Comparison of ENCODE assay signal across 8 cellular contexts in genomic region chr16:275786-276232, GRCh38. TPM values are rescaled to one million over a fixed set of nuclear protein-coding genes. Genes with fewer than 3 reads are reported as not detected.
A peak's percentile ranks its signal among the peaks of the same experiment; 100 is the strongest.
DNase-seq lines count a peak whose midpoint lies in the region; ATAC-seq, FAIRE-seq and TF ChIP-seq lines count a peak whose summit lies in the region.
"Had no signal": no experiment of that assay in that cellular context is flagged by ENCODE, and none has a peak within 500 bp of the region (broad histone marks: within the 10 kb centered on the region; RNA-seq: fewer than 3 reads in every experiment).

RGS11 (minus strand) TSS chr16:275944; CDS start chr16:275911, 33 bp downstream.

- TF ChIP-seq EP300 in stomach (IDR thresholded peaks at IDR 0.05), result no peak

- no peak for TF ChIP-seq POLR2A in stomach (IDR thresholded peaks at IDR 0.05)

- H3K9ac ChIP-seq in HUES64 (ENCODE audit: low read depth, low read length) (no peak within 1 kb of the TSS), kidney (ENCODE audit: low read length in 2 of 2) (no peak within 1 kb of the TSS)

- H3K36me3 ChIP-seq in HUES64 (ENCODE audit: insufficient read depth, low read length), result no peaks in the 10 kb centered on the region
- H3K36me3 ChIP-seq in bronchial epithelial cell (ENCODE audit: control insufficient read depth, insufficient read depth, low read length), result no peaks in the 10 kb centered on the region
- H3K36me3 ChIP-seq in kidney (ENCODE audit: control insufficient read depth in 1 of 2, insufficient read depth in 2 of 2, low read length in 2 of 2), result no peaks in the 10 kb centered on the region
- no peaks in the 10 kb centered on the region for H3K36me3 ChIP-seq in stomach

- DNase-seq in bronchial epithelial cell (ENCODE audit: low read depth) (no peak), kidney (peak; percentile 59), stomach (no peak), HUDEP-2 (lab: John Stamatoyannopoulos, UW; ENCODE audit: unreplicated experiment in 76 of 76) (no peak)
- DNase-seq in stimulated activated CD4-positive, alpha-beta T cell treated with anti-CD3 and anti-CD28 coated beads, Interleukin-15, amount 100 ng/mL, for 24 hours, result no peak

- H3K4me1 ChIP-seq in HUES64 (ENCODE audit: insufficient read depth, low read length) (no peaks in the 10 kb centered on the region), kidney (ENCODE audit: control insufficient read depth in 1 of 2, insufficient read depth in 1 of 2, low read depth in 1 of 2, low read length in 2 of 2) (no peaks in the 10 kb centered on the region), stomach (peaks cover 18 to 46% (median 40%) of the 10 kb centered on the region in 4 donors)

- no peak for ATAC-seq in GM21529 (IDR thresholded peaks at IDR 0.05; ENCODE audit: unreplicated experiment)

- 8% methylated on average over 56 of the region's 56 CpGs for WGBS in HUES64
- 3 to 35% (median 4%) methylated on average over 4 to 53 of the region's 56 CpGs for WGBS in stomach, 5 donors

- no peak within 1 kb of the TSS for H3K27ac ChIP-seq in HUES64 (ENCODE audit: low read depth, low read length)
- no peak within 1 kb of the TSS for H3K27ac ChIP-seq in kidney (ENCODE audit: low read depth in 2 of 2, low read length in 2 of 2)
- H3K27ac ChIP-seq in stomach, result peak within 1 kb of the TSS in 2 of 5 donors; percentile 32 to 49

- FAIRE-seq in bronchial epithelial cell (lab: Jason Lieb, UNC), result no peak
- no peak for FAIRE-seq in kidney (lab: Jason Lieb, UNC)
- FAIRE-seq: GM19239 had no signal

- no peak for TF ChIP-seq CTCF in bronchial epithelial cell (IDR thresholded peaks at IDR 0.05; ENCODE audit: insufficient read depth, low read length, severe bottlenecking)
- no peak for TF ChIP-seq CTCF in kidney (IDR thresholded peaks at IDR 0.05; ENCODE audit: borderline replicate concordance, extremely low read depth, insufficient read depth)
- TF ChIP-seq CTCF in stomach (IDR thresholded peaks at IDR 0.05), result no peak

- H3K9me3 ChIP-seq in HUES64 (ENCODE audit: insufficient read depth, low read depth, low read length) (no peaks in the 10 kb centered on the region), kidney (ENCODE audit: control insufficient read depth in 1 of 2, low read length in 2 of 2) (no peaks in the 10 kb centered on the region), stomach (no peaks in the 10 kb centered on the region)

- intact Hi-C loops in kidney (cut with DNase I) (no loop called here), stomach (cut with DNase I; ENCODE audit: low total_unique reads) (no loop called here)

- H3K4me3 ChIP-seq in HUES64 (ENCODE audit: low read length), result peak within 1 kb of the TSS; percentile 45
- H3K4me3 ChIP-seq in bronchial epithelial cell (ENCODE audit: low read depth, low read length), result peak within 1 kb of the TSS; percentile 29
- H3K4me3 ChIP-seq in kidney (ENCODE audit: low read length in 2 of 2), result no peak within 1 kb of the TSS
- H3K4me3 ChIP-seq in stomach, result peak within 1 kb of the TSS; percentile 47 to 60 (median 52)

- H3K27me3 ChIP-seq in HUES64 (ENCODE audit: insufficient read depth, low read length) (peaks cover 55% of the 10 kb centered on the region), bronchial epithelial cell (ENCODE audit: control insufficient read depth, insufficient read depth, low read length) (peaks cover 18% of the 10 kb centered on the region), stomach (peaks cover 0 to 55% (median 18%) of the 10 kb centered on the region in 3 donors)

RNA-seq across cellular contexts. Expression of gene RGS11, which starts in this region (rescaled TPM):
- polyA plus RNA-seq in HUES64 (2013, experiment 1 of 2), result 0.25 TPM
- 0.19 TPM for polyA plus RNA-seq in HUES64 (2013, experiment 2 of 2)
- total RNA-seq in bronchial epithelial cell (0.26 TPM in 1 of 2 replicates, not detected in the other), kidney (5.9 TPM), stomach (10 to 100 TPM in 2 of 5 donors, 1 to 10 TPM in 3; 2.6 to 24.6 (median 7.0) TPM)
- polyA plus RNA-seq in kidney (ENCODE audit: insufficient read depth, low read depth, low replicate concordance) (2.5 TPM), stomach (10 to 100 TPM in 2 of 3 donors, 1 to 10 TPM in 1; 7.3 to 26.3 (median 11.9) TPM)

Comparison
In these comparisons a context has a peak if more than half of its experiments do, and no peak if none do; other contexts are left out.
1. H3K4me3 ChIP-seq: peak in HUES64 (single experiment), bronchial epithelial cell (single experiment) and stomach (4 of 4); none in kidney (0 of 2).